ENCODE assay signal across 8 cellular contexts in the genomic region with DNA sequence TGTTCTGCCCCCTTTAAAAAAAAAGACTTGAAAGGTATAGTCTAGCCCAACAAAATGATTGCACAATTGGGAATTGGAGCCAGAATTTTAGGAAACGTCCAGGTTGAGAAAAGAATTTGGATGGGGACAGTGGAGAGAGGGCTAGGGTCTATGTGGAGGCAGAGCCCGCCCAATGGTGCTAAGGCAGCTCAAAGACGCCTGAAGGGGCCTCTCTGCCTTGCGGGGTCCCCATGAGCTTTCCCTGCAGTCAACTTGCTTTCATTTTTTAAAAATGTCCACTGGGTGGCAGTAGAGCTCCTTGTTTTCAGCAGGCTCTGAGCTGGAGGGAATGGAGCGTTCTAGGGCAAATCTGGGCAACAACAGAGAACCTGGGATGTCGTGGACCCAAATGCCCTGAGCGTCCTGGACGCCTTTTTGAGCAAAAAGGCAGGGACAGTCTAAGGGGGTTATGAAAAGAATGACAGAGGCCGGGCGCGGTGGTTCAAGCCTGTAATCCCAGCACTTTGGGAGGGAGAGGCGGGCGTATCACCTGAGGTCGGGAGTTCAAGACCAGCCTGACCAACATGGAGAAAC. TPM values are rescaled to one million over a fixed set of nuclear protein-coding genes. Genes with fewer than 3 reads are reported as not detected.
DNase-seq lines count a peak whose midpoint lies in the region; ATAC-seq and TF ChIP-seq lines count a peak whose summit lies in the region.

No MANE protein-coding gene starts in this region.

- H3K27me3 ChIP-seq in H7 (ENCODE audit: control insufficient read depth, insufficient read depth, low read length) (no peaks in the 10 kb centered on the region), sigmoid colon (peaks cover 5 to 35% (median 25%) of the 10 kb centered on the region in 3 donors)

- H3K36me3 ChIP-seq in H7 (replicated peaks; ENCODE audit: control insufficient read depth, insufficient read depth, low read length) (no peaks in the 10 kb centered on the region), sigmoid colon (peaks cover 0 to 6% (median 0%) of the 10 kb centered on the region in 4 donors)

- in situ Hi-C loops in astrocyte of the spinal cord (cut with HindIII; ENCODE audit: low sequenced_read_pairs), result no loop called here

- peak; percentile 75 for DNase-seq in DMS114 treated with DMSO at 0.1 percent for 48 hours (lab: John Stamatoyannopoulos, UW; ENCODE audit: unreplicated experiment)
- DNase-seq in H7, result peak; percentile 88
- DNase-seq in NCI-H187 treated with DMSO at 0.1 percent for 48 hours (lab: John Stamatoyannopoulos, UW), result peak; percentile 17
- peak in 4 of 5 experiments; percentile 14 to 82 (median 41) for DNase-seq in T-helper 2 cell
- peak; percentile 78 for DNase-seq in astrocyte of the spinal cord (ENCODE audit: low read depth, low spot score)
- DNase-seq in hippocampal formation (lab: John Stamatoyannopoulos, UW), result peak; percentile 26 to 72
- DNase-seq in sigmoid colon, result no peak

- no peak for TF ChIP-seq EP300 in sigmoid colon (IDR thresholded peaks at IDR 0.05)

- H3K4me3 ChIP-seq in H7 (ENCODE audit: insufficient read depth, low read depth, low read length) (no peak overlapping the region), astrocyte of the spinal cord (ENCODE audit: low read depth, low read length) (peak overlapping the region; percentile 16), sigmoid colon (peak overlapping the region in 3 of 4 donors; percentile 14 to 34 (median 20))

- intact Hi-C loops in sigmoid colon (cut with DNase I), result loop anchor here (1.0 to 2.0 kb wide), 3 partner anchors 24 to 163 kb away; no protein-coding TSS in a partner anchor

- no peak for TF ChIP-seq POLR2A in sigmoid colon (IDR thresholded peaks at IDR 0.05)

- H3K27ac ChIP-seq in sigmoid colon, result no peak overlapping the region

- TF ChIP-seq CTCF in astrocyte of the spinal cord (IDR thresholded peaks at IDR 0.05; ENCODE audit: low read depth, low read length), result peak; percentile 60
- peak in 3 of 4 experiments; percentile 64 to 73 (median 68) for TF ChIP-seq CTCF in sigmoid colon (IDR thresholded peaks at IDR 0.05)

- WGBS in sigmoid colon, 2 donors, result 21 to 24% methylated on average over 14 of the region's 14 CpGs

- no peaks in the 10 kb centered on the region for H3K9me3 ChIP-seq in sigmoid colon

- no peak for ATAC-seq in HG03521 (IDR thresholded peaks at IDR 0.05; ENCODE audit: unreplicated experiment)

- H3K4me1 ChIP-seq in sigmoid colon, result peaks cover 0 to 17% (median 12%) of the 10 kb centered on the region in 4 donors

RNA-seq across cellular contexts. Expression of gene ITM2C, which starts 40.2 kb away (rescaled TPM):
- total RNA-seq in H7 (2014; rRNA removed; shearing (Covaris generic)), result 392 and 393 TPM in 2 replicates
- total RNA-seq in sigmoid colon, result 100 to 1,000 TPM; 107 to 206 (median 117) TPM
- 1,000 to 10,000 TPM in 1 of 3 donors, 100 to 1,000 TPM in 2; 489 to 1,275 (median 498) TPM for polyA plus RNA-seq in sigmoid colon
